1 cellular context compared by ENCODE assay signal in genomic region chr3:5115506-5116162, GRCh38.
TF ChIP-seq lines count a peak whose summit lies in the region.

No MANE protein-coding gene starts in this region.

TF ChIP-seq in HEK293, 187 proteins besides CTCF, POLR2A, EP300 and RAD21 (continued from another document):
- 0 out of 2 replicates have a peak, but pooled peaks have one; percentile 34 for TF ChIP-seq PATZ1 (tag by site-specific recombination; IDR thresholded peaks at IDR 0.05)
- no peak for TF ChIP-seq ZNF548 (tag by site-specific recombination; IDR thresholded peaks at IDR 0.05)
- TF ChIP-seq ZNF239 (tag by site-specific recombination; IDR thresholded peaks at IDR 0.05), result 0 out of 2 replicates have a peak, but pooled peaks have one; percentile 34
- peak; percentile 29; the same call in 1 of the 2 replicates for TF ChIP-seq WT1 (tag by site-specific recombination; IDR thresholded peaks at IDR 0.05)
- TF ChIP-seq ATF2 (tag by site-specific recombination; IDR thresholded peaks at IDR 0.05; ENCODE audit: low read depth), result 0 out of 2 replicates have a peak, but pooled peaks have one; percentile 32
- 0 out of 2 replicates have a peak, but pooled peaks have one; percentile 36 for TF ChIP-seq KLF9 (tag by site-specific recombination; IDR thresholded peaks at IDR 0.05; ENCODE audit: low read depth)
- TF ChIP-seq ZNF19 (tag by site-specific recombination; IDR thresholded peaks at IDR 0.05; ENCODE audit: low read depth), result no peak
- TF ChIP-seq TRIM28 (IDR thresholded peaks at IDR 0.05; ENCODE audit: borderline replicate concordance, low read length), result no peak
- peak; percentile 16; the same call in 1 of the 2 replicates for TF ChIP-seq ZNF266 (tag by site-specific recombination; IDR thresholded peaks at IDR 0.05; ENCODE audit: low read depth)
- TF ChIP-seq ZNF398 (tag by site-specific recombination; IDR thresholded peaks at IDR 0.05), result peak; percentile 73
- no peak for TF ChIP-seq ZEB2 (tag by site-specific recombination; IDR thresholded peaks at IDR 0.05)
- TF ChIP-seq ZNF629 (tag by site-specific recombination; IDR thresholded peaks at IDR 0.05), result peak; percentile 35; the same call in 1 of the 2 replicates
- 0 out of 2 replicates have a peak, but pooled peaks have one; percentile 68 for TF ChIP-seq ZNF311 (tag by site-specific recombination; IDR thresholded peaks at IDR 0.05; ENCODE audit: borderline replicate concordance)
- no peak for TF ChIP-seq ZNF148 (tag by site-specific recombination; IDR thresholded peaks at IDR 0.05; ENCODE audit: borderline replicate concordance)
- no peak for TF ChIP-seq ZNF114 (tag by site-specific recombination; IDR thresholded peaks at IDR 0.05)
- no peak for TF ChIP-seq ZNF596 (tag by site-specific recombination; IDR thresholded peaks at IDR 0.05)
- peak; percentile 39; the same call in 1 of the 2 replicates for TF ChIP-seq ZBTB17 (tag by site-specific recombination; IDR thresholded peaks at IDR 0.05)
- TF ChIP-seq ZNF366 (tag by site-specific recombination; conservative IDR thresholded peaks at IDR 0.05), result peak; percentile 99
- 0 out of 2 replicates have a peak, but pooled peaks have one; percentile 43 for TF ChIP-seq ZBTB21 (tag by site-specific recombination; IDR thresholded peaks at IDR 0.05)
